ENCODE assay signal across 8 cellular contexts in the genomic region with DNA sequence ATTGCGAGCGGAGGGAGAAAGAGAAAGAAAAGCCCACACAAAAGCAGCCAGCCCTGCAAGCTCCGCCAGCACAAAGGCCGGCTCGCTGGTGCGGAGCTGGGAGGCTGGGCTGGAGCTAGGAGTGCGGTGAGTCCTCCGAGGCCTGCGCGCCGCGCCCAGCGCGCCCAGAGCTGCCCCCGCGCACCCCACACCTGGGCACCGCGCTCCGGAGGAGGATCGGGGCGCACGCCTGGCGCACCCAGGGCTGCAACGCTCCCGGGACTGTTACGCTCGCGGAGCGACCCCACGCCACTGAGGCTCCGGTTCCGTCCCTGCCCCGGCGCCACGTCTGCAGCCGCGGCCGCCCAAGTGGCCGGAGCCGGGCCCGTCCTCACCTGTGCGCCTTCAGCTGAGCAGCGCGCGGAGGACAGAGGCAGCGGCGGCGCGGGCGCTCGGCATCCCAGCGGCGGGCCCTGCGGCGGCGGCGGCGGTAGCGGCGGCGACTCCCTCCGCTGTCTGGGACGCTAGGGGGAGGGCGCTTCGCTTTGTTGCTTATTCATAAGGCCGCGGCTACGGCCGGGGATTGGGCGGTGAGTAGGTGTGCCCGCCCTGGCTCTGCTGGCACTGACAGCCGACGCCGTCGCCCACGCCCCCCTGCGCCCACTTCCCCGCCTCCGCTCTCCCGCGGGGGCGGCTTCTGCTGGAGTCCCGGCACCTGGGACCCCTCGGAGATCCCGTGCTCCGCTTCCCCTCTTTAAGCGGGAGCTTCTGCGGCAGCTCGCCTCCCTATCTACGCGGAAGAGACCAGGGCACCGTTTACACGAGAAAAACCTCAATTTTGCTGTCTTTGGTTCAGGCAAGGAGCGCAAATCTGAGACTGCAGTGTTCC. TPM values are rescaled to one million over a fixed set of nuclear protein-coding genes. Genes with fewer than 3 reads are reported as not detected.
DNase-seq lines count a peak whose midpoint lies in the region; ATAC-seq and TF ChIP-seq lines count a peak whose summit lies in the region.

A gene with protein sequence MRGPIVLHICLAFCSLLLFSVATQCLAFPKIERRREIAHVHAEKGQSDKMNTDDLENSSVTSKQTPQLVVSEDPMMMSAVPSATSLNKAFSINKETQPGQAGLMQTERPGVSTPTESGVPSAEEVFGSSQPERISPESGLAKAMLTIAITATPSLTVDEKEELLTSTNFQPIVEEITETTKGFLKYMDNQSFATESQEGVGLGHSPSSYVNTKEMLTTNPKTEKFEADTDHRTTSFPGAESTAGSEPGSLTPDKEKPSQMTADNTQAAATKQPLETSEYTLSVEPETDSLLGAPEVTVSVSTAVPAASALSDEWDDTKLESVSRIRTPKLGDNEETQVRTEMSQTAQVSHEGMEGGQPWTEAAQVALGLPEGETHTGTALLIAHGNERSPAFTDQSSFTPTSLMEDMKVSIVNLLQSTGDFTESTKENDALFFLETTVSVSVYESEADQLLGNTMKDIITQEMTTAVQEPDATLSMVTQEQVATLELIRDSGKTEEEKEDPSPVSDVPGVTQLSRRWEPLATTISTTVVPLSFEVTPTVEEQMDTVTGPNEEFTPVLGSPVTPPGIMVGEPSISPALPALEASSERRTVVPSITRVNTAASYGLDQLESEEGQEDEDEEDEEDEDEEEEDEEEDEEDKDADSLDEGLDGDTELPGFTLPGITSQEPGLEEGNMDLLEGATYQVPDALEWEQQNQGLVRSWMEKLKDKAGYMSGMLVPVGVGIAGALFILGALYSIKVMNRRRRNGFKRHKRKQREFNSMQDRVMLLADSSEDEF (minus strand): TSS at position 513 of the 868 bp plus-strand sequence. CDS start 12,855 bp downstream, outside the sequence.

- H3K4me3 ChIP-seq in coronary artery, result peak within 1 kb of the TSS; percentile 80

- TF ChIP-seq CTCF in coronary artery (IDR thresholded peaks at IDR 0.05), result no peak

- no peaks in the 10 kb centered on the region for H3K36me3 Mint-ChIP-seq in activated CD4-positive, alpha-beta T cell treated with anti-CD3 and anti-CD28 coated beads, Interleukin-2, amount 10 ng/mL, durations not matched to agents 24 days and 14 days (ENCODE audit: low read depth)

- peak within 1 kb of the TSS; percentile 53 to 67 for H3K27ac ChIP-seq in coronary artery

- H3K9me3 Mint-ChIP-seq in activated CD4-positive, alpha-beta T cell treated with anti-CD3 and anti-CD28 coated beads, Interleukin-2, amount 10 ng/mL, durations not matched to agents 24 days and 14 days, result no peaks in the 10 kb centered on the region

- peaks cover 12% of the 10 kb centered on the region for H3K4me1 Mint-ChIP-seq in activated CD4-positive, alpha-beta T cell treated with anti-CD3 and anti-CD28 coated beads, Interleukin-2, amount 10 ng/mL, durations not matched to agents 24 days and 14 days

- DNase-seq in AG08395 (ENCODE audit: low spot score) (peak; percentile 88), NCI-H345 treated with DMSO at 0.1 percent for 48 hours (lab: John Stamatoyannopoulos, UW; ENCODE audit: unreplicated experiment) (peak; percentile 62), coronary artery (ENCODE audit: low spot score) (peak; percentile 82), left colon (peak; percentile 86 to 89)
- DNase-seq in activated CD4-positive, alpha-beta T cell treated with anti-CD3 and anti-CD28 coated beads, Interleukin-2, amount 10 ng/mL, durations not matched to agents 24 days and 14 days, result peak; percentile 92
- peak; percentile 44 for DNase-seq in stimulated activated CD4-positive, alpha-beta T cell treated with anti-CD3 and anti-CD28 coated beads, Interleukin-1b, Interleukin-23, amount 100 ng/mL, for 4 hours (ENCODE audit: low read depth in 2 of 2)

- no peak within 1 kb of the TSS for H3K27ac Mint-ChIP-seq in activated CD4-positive, alpha-beta T cell treated with anti-CD3 and anti-CD28 coated beads, Interleukin-2, amount 10 ng/mL, durations not matched to agents 24 days and 14 days

- intact Hi-C loops in activated CD4-positive, alpha-beta T cell treated with anti-CD3 and anti-CD28 coated beads, Interleukin-2, amount 10 ng/mL, durations not matched to agents 24 days and 14 days (cut with micrococcal nuclease), result no loop called here
- intact Hi-C loops in left colon (cut with DNase I, micrococcal nuclease), result no loop called here

- ATAC-seq in GM19025 (IDR thresholded peaks at IDR 0.05; ENCODE audit: low read depth, unreplicated experiment) (peak; percentile 93), HG03280 (IDR thresholded peaks at IDR 0.05; ENCODE audit: unreplicated experiment) (peak; percentile 97), left colon (peak; percentile 99)

- H3K4me3 Mint-ChIP-seq in activated CD4-positive, alpha-beta T cell treated with anti-CD3 and anti-CD28 coated beads, Interleukin-2, amount 10 ng/mL, durations not matched to agents 24 days and 14 days, result peak within 1 kb of the TSS; percentile 80

- H3K27me3 Mint-ChIP-seq in activated CD4-positive, alpha-beta T cell treated with anti-CD3 and anti-CD28 coated beads, Interleukin-2, amount 10 ng/mL, durations not matched to agents 24 days and 14 days, result peaks cover 55% of the 10 kb centered on the region

RNA-seq across cellular contexts. Expression of the gene that starts here (rescaled TPM):
- 0.12 TPM in 1 of 2 replicates, not detected in the other for total RNA-seq in activated CD4-positive, alpha-beta T cell treated with anti-CD3 and anti-CD28 coated beads, Interleukin-2, amount 10 ng/mL, durations not matched to agents 24 days and 14 days
- 1 to 10 TPM in 1 of 2 donors, under 1 TPM in 1; 0.82 to 2.7 TPM for total RNA-seq in left colon

Comparison
In these comparisons a context has a peak if more than half of its experiments do, and no peak if none do; other contexts are left out.
1. Peak in every context shown above with its lines: DNase-seq, ATAC-seq, H3K4me3 ChIP-seq and H3K27ac ChIP-seq.
2. Peak in DNase-seq in activated CD4-positive, alpha-beta T cell treated with anti-CD3 and anti-CD28 coated beads, Interleukin-2, amount 10 ng/mL, durations not matched to agents 24 days and 14 days; RNA of the gene not detected or under 1 TPM.